34 cellular contexts compared by ENCODE assay signal in the genomic region with DNA sequence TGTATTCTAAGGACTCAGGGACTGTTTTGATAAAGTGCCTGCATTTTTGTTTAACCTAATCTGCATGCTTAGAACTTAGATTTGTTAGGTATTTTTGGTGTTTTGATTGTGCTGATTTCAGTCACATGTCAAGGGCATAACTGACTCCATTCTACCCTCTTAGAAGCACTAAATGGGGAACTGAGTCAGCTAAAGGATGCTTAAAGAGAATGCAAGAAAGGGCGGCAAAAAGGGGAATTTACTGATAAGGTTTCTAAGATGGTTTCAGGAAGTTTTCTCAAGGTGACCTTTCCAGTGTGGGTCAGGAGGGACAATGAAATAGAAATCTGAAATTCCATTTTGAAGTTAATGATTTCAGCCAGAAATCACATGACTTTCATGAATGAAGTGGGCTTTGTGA. TPM values are rescaled to one million over a fixed set of nuclear protein-coding genes. Genes with fewer than 3 reads are reported as not detected.
"Had no signal": no experiment of that assay in that cellular context is flagged by ENCODE, and none has a peak within 500 bp of the region (broad histone marks: within the 10 kb centered on the region; RNA-seq: fewer than 3 reads in every experiment).

No MANE protein-coding gene starts in this region.

- H3K36me3 ChIP-seq: gastrocnemius medialis, neural progenitor cell, prostate gland, right atrium auricular region, thyroid gland, vagina had no signal

- H3K9ac ChIP-seq: neural progenitor cell, parathyroid adenoma had no signal

- H3K9me3 Mint-ChIP-seq: memory B cell; natural killer cell treated with Interleukin-12 subunit alpha and Interleukin-12 subunit beta and Interleukin-15 and Interleukin-18, amount 100 ng/mL, for 72 hours; neural progenitor cell had no signal

- H3K36me3 Mint-ChIP-seq: memory B cell, mesothelial cell of epicardium, naive B cell, neural progenitor cell had no signal

- H2AFZ ChIP-seq: neural progenitor cell, parathyroid adenoma had no signal

- DNase-seq: effector CD4-positive, alpha-beta T cell; foreskin fibroblast; gastrocnemius medialis; head of caudate nucleus; kidney; mucosa of descending colon; naive B cell; stimulated activated CD4-positive, alpha-beta T cell treated with anti-CD3 and anti-CD28 coated beads, Interleukin-12 subunit alpha, Interleukin-12 subunit beta, amount 100 ng/mL, for 4 hours; stimulated activated CD4-positive, alpha-beta T cell treated with anti-CD3 and anti-CD28 coated beads, Interleukin-1b, Interleukin-23, amount 100 ng/mL, for 48 hours; stimulated activated CD4-positive, alpha-beta T cell treated with anti-CD3 and anti-CD28 coated beads, Interleukin-4, amount 100 ng/mL, for 1 hour; stimulated activated CD8-positive, alpha-beta memory T cell treated with anti-CD3 and anti-CD28 coated beads, Interleukin-4, amount 100 ng/mL, for 48 hours; stimulated activated naive CD8-positive, alpha-beta T cell treated with anti-CD3 and anti-CD28 coated beads, Interleukin-15, Interleukin-2, amounts not matched to agents 100 U/mL and 50 U/mL, for 24 hours; thyroid gland had no signal

- ATAC-seq: gastrocnemius medialis; left lobe of liver; mucosa of descending colon; natural killer cell treated with Interleukin-12 subunit alpha and Interleukin-12 subunit beta and Interleukin-15 and Interleukin-18, amount 100 ng/mL, for 72 hours; sciatic nerve; stimulated activated naive CD8-positive, alpha-beta T cell treated with anti-CD3 and anti-CD28 coated beads, Interleukin-15, Interleukin-2, amounts not matched to agents 100 U/mL and 50 U/mL, for 24 hours had no signal

- H3K27me3 Mint-ChIP-seq: memory B cell, naive B cell had no signal

- H3K27me3 ChIP-seq: gastrocnemius medialis, neural progenitor cell, right atrium auricular region, thyroid gland, vagina had no signal

- H3K4me1 ChIP-seq: gastrocnemius medialis, neural progenitor cell, parathyroid adenoma, prostate gland, right atrium auricular region, thyroid gland, vagina had no signal

- H3K4me3 ChIP-seq: coronary artery, gastrocnemius medialis, lung, mucosa of descending colon, neural progenitor cell, prostate gland, right atrium auricular region, smooth muscle cell, thyroid gland, vagina had no signal

- H3K4me3 Mint-ChIP-seq: memory B cell; mesothelial cell of epicardium; naive B cell; natural killer cell treated with Interleukin-12 subunit alpha and Interleukin-12 subunit beta and Interleukin-15 and Interleukin-18, amount 100 ng/mL, for 72 hours; neural progenitor cell had no signal

- H3K4me2 ChIP-seq: neural progenitor cell, smooth muscle cell had no signal

- H3K79me2 ChIP-seq: parathyroid adenoma had no signal

- H3K4me1 Mint-ChIP-seq: mesothelial cell of epicardium, neural progenitor cell had no signal

- H3K27ac ChIP-seq: coronary artery, gastrocnemius medialis, neural progenitor cell, parathyroid adenoma, prostate gland, right atrium auricular region, thyroid gland, vagina had no signal

- H3K27ac Mint-ChIP-seq: memory B cell; mesothelial cell of epicardium; natural killer cell treated with Interleukin-12 subunit alpha and Interleukin-12 subunit beta and Interleukin-15 and Interleukin-18, amount 100 ng/mL, for 72 hours; neural progenitor cell had no signal

- FAIRE-seq: kidney had no signal

- H3K9me3 ChIP-seq: gastrocnemius medialis, mucosa of descending colon, prostate gland, right atrium auricular region, thyroid gland, vagina had no signal

RNA-seq across cellular contexts. Expression of gene MMP20, which starts 43.0 kb away (rescaled TPM):
- total RNA-seq: dermis microvascular lymphatic vessel endothelial cell; gastrocnemius medialis; glomerular endothelial cell; kidney; left lobe of liver; liver; lung; mesothelial cell of epicardium; mucosa of descending colon; natural killer cell treated with Interleukin-12 subunit alpha and Interleukin-12 subunit beta and Interleukin-15 and Interleukin-18, amount 100 ng/mL, for 72 hours; osteoblast; prostate gland; right atrium auricular region; sciatic nerve; subcutaneous adipose tissue; temporal lobe; thyroid gland; ureter; vagina had no signal
- polyA plus RNA-seq: esophagus, liver, lung had no signal

RNA-seq across cellular contexts. Expression of gene MMP7, which starts 51.6 kb away (rescaled TPM):
- total RNA-seq: gastrocnemius medialis; mesothelial cell of epicardium; mucosa of descending colon; natural killer cell treated with Interleukin-12 subunit alpha and Interleukin-12 subunit beta and Interleukin-15 and Interleukin-18, amount 100 ng/mL, for 72 hours; right atrium auricular region; sciatic nerve had no signal
